In the genomic region with DNA sequence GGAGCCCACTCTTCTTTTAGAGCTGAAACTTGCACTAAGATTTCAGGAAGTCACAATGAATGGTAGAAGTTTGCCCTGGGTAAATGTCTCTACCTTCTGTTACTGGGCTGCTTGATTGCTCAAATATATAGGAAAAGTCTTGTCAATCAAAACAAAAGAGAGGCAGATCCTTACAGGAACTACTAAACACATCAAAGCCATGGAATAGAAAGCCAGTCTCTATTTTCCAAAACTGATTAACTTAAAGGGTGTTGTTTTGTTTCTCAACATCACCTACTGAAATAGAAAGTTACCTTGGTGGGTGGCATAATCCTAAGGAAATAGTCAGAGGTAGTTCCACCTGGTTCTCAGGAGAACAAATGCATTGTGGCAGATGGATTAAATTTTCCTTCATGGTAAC, we compare ENCODE assay signal across 32 cellular contexts. TPM values are rescaled to one million over a fixed set of nuclear protein-coding genes. Genes with fewer than 3 reads are reported as not detected.
"Had no signal": no experiment of that assay in that cellular context is flagged by ENCODE, and none has a peak within 500 bp of the region (broad histone marks: within the 10 kb centered on the region; RNA-seq: fewer than 3 reads in every experiment).

A gene with protein sequence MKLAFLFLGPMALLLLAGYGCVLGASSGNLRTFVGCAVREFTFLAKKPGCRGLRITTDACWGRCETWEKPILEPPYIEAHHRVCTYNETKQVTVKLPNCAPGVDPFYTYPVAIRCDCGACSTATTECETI (minus strand): TSS at position 101 of the 400 bp plus-strand sequence. CDS start 1,086 bp downstream, outside the sequence.

- H3K4me3 Mint-ChIP-seq: stimulated activated effector memory CD8-positive, alpha-beta T cell treated with anti-CD3 and anti-CD28 coated beads, Interleukin-12 subunit alpha, Interleukin-12 subunit beta, amount 100 ng/mL, for 72 hours; stimulated activated memory B cell treated with anti-CD40 and anti-IgM and Interleukin-4, amounts not matched to agents 10 μg/mL and 1 μg/mL and 100 μg/mL, for 72 hours; stimulated activated naive B cell treated with anti-CD40 and anti-IgM and Interleukin-4, amounts not matched to agents 10 μg/mL and 1 μg/mL and 100 μg/mL, for 72 hours; stimulated activated naive CD8-positive, alpha-beta T cell treated with anti-CD3 and anti-CD28 coated beads, Interleukin-15, amount 100 ng/mL, for 72 hours; stimulated activated naive CD8-positive, alpha-beta T cell treated with anti-CD3 and anti-CD28 coated beads, Interleukin-15, Interleukin-2, amounts not matched to agents 100 ng/mL and 50 ng/mL, for 24 hours; type B pancreatic cell had no signal

- H3K9me3 Mint-ChIP-seq: stimulated activated effector memory CD8-positive, alpha-beta T cell treated with anti-CD3 and anti-CD28 coated beads, Interleukin-12 subunit alpha, Interleukin-12 subunit beta, amount 100 ng/mL, for 72 hours; stimulated activated memory B cell treated with anti-CD40 and anti-IgM and Interleukin-4, amounts not matched to agents 10 μg/mL and 1 μg/mL and 100 μg/mL, for 72 hours; stimulated activated naive B cell treated with anti-CD40 and anti-IgM and Interleukin-4, amounts not matched to agents 10 μg/mL and 1 μg/mL and 100 μg/mL, for 72 hours; stimulated activated naive CD8-positive, alpha-beta T cell treated with anti-CD3 and anti-CD28 coated beads, Interleukin-15, amount 100 ng/mL, for 72 hours; stimulated activated naive CD8-positive, alpha-beta T cell treated with anti-CD3 and anti-CD28 coated beads, Interleukin-15, Interleukin-2, amounts not matched to agents 100 ng/mL and 50 ng/mL, for 24 hours; type B pancreatic cell had no signal

- H3K27me3 ChIP-seq: stomach, testis, thyroid gland, tibial artery, tibial nerve, transverse colon, upper lobe of left lung, upper lobe of right lung, uterus, vagina had no signal

- H3K36me3 Mint-ChIP-seq: stimulated activated effector memory CD8-positive, alpha-beta T cell treated with anti-CD3 and anti-CD28 coated beads, Interleukin-12 subunit alpha, Interleukin-12 subunit beta, amount 100 ng/mL, for 72 hours; stimulated activated memory B cell treated with anti-CD40 and anti-IgM and Interleukin-4, amounts not matched to agents 10 μg/mL and 1 μg/mL and 100 μg/mL, for 72 hours; stimulated activated naive B cell treated with anti-CD40 and anti-IgM and Interleukin-4, amounts not matched to agents 10 μg/mL and 1 μg/mL and 100 μg/mL, for 72 hours; type B pancreatic cell had no signal

- H3K27me3 Mint-ChIP-seq: type B pancreatic cell had no signal

- H3K27ac ChIP-seq: stomach, suprapubic skin, testis, thoracic aorta, thyroid gland, tibial artery, tibial nerve, transverse colon, upper lobe of left lung, upper lobe of right lung, uterus, vagina had no signal

- H3K4me1 Mint-ChIP-seq: stimulated activated effector memory CD8-positive, alpha-beta T cell treated with anti-CD3 and anti-CD28 coated beads, Interleukin-12 subunit alpha, Interleukin-12 subunit beta, amount 100 ng/mL, for 72 hours; stimulated activated memory B cell treated with anti-CD40 and anti-IgM and Interleukin-4, amounts not matched to agents 10 μg/mL and 1 μg/mL and 100 μg/mL, for 72 hours; stimulated activated naive B cell treated with anti-CD40 and anti-IgM and Interleukin-4, amounts not matched to agents 10 μg/mL and 1 μg/mL and 100 μg/mL, for 72 hours; stimulated activated naive CD8-positive, alpha-beta T cell treated with anti-CD3 and anti-CD28 coated beads, Interleukin-15, amount 100 ng/mL, for 72 hours had no signal

- H3K4me1 ChIP-seq: stomach, suprapubic skin, testis, thyroid gland, tibial artery, tibial nerve, transverse colon, upper lobe of left lung, upper lobe of right lung, uterus, vagina had no signal

- ATAC-seq: stimulated activated effector memory CD8-positive, alpha-beta T cell treated with anti-CD3 and anti-CD28 coated beads, Interleukin-12 subunit alpha, Interleukin-12 subunit beta, amount 100 ng/mL, for 72 hours; stimulated activated memory B cell treated with anti-CD40 and anti-IgM and Interleukin-4, amounts not matched to agents 10 μg/mL and 1 μg/mL and 100 μg/mL, for 72 hours; stimulated activated naive B cell treated with anti-CD40 and anti-IgM and Interleukin-4, amounts not matched to agents 10 μg/mL and 1 μg/mL and 100 μg/mL, for 72 hours; stimulated activated naive CD8-positive, alpha-beta T cell treated with anti-CD3 and anti-CD28 coated beads, Interleukin-15, amount 100 ng/mL, for 72 hours; stimulated activated naive CD8-positive, alpha-beta T cell treated with anti-CD3 and anti-CD28 coated beads, Interleukin-15, Interleukin-2, amounts not matched to agents 100 U/mL and 50 U/mL, for 24 hours; upper lobe of right lung had no signal

- H3K36me3 ChIP-seq: stomach, suprapubic skin, thoracic aorta, thyroid gland, tibial artery, tibial nerve, transverse colon, upper lobe of left lung, upper lobe of right lung, uterus, vagina had no signal

- DNase-seq: stimulated activated CD4-positive, alpha-beta T cell treated with anti-CD3 and anti-CD28 coated beads, Interleukin-2, amount 100 ng/mL, for 48 hours; stimulated activated CD4-positive, alpha-beta T cell treated with anti-CD3 and anti-CD28 coated beads, Interleukin-4, amount 100 ng/mL, for 1 hour; stimulated activated CD4-positive, alpha-beta T cell treated with anti-CD3 and anti-CD28 coated beads, Interleukin-4, amount 100 ng/mL, for 24 hours; stimulated activated CD4-positive, alpha-beta T cell treated with anti-CD3 and anti-CD28 coated beads, Interleukin-4, amount 100 ng/mL, for 4 hours; stimulated activated CD8-positive, alpha-beta memory T cell treated with anti-CD3 and anti-CD28 coated beads, Interleukin-4, amount 100 ng/mL, for 48 hours; stimulated activated naive B cell treated with anti-CD40 and anti-IgM and Interleukin-4, amounts not matched to agents 10 μg/mL and 1 μg/mL and 100 μg/mL, for 72 hours; stimulated activated naive CD4-positive, alpha-beta T cell; stimulated activated naive CD4-positive, alpha-beta T cell treated with Interleukin-2 at 50 U/mL for 16 hours; stimulated activated naive CD8-positive, alpha-beta T cell treated with anti-CD3 and anti-CD28 coated beads, Interleukin-15, amount 100 ng/mL, for 72 hours; stimulated activated naive CD8-positive, alpha-beta T cell treated with anti-CD3 and anti-CD28 coated beads, Interleukin-15, Interleukin-2, amounts not matched to agents 100 U/mL and 50 U/mL, for 24 hours; stomach; substantia nigra; testis; thyroid gland; tibial artery; transverse colon; trophoblast cell; upper lobe of left lung; upper lobe of right lung; uterus had no signal

- H3K4me3 ChIP-seq: stomach, suprapubic skin, testis, thoracic aorta, thyroid gland, tibial artery, tibial nerve, transverse colon, upper lobe of left lung, upper lobe of right lung, uterus, vagina had no signal

- H3K9me3 ChIP-seq: stomach, suprapubic skin, testis, thoracic aorta, thyroid gland, tibial artery, tibial nerve, transverse colon, upper lobe of left lung, upper lobe of right lung, uterus, vagina had no signal

- H3K27ac Mint-ChIP-seq: stimulated activated effector memory CD8-positive, alpha-beta T cell treated with anti-CD3 and anti-CD28 coated beads, Interleukin-12 subunit alpha, Interleukin-12 subunit beta, amount 100 ng/mL, for 72 hours; stimulated activated memory B cell treated with anti-CD40 and anti-IgM and Interleukin-4, amounts not matched to agents 10 μg/mL and 1 μg/mL and 100 μg/mL, for 72 hours; stimulated activated naive B cell treated with anti-CD40 and anti-IgM and Interleukin-4, amounts not matched to agents 10 μg/mL and 1 μg/mL and 100 μg/mL, for 72 hours; stimulated activated naive CD8-positive, alpha-beta T cell treated with anti-CD3 and anti-CD28 coated beads, Interleukin-15, amount 100 ng/mL, for 72 hours; stimulated activated naive CD8-positive, alpha-beta T cell treated with anti-CD3 and anti-CD28 coated beads, Interleukin-15, Interleukin-2, amounts not matched to agents 100 ng/mL and 50 ng/mL, for 24 hours; type B pancreatic cell had no signal

RNA-seq across cellular contexts. Expression of the gene that starts here (rescaled TPM):
- total RNA-seq: stomach, subcutaneous adipose tissue, suprapubic skin, temporal lobe, testis, thoracic aorta, thyroid gland, tibial nerve, transverse colon, upper lobe of left lung, upper lobe of right lung, ureter, urinary bladder, uterus, vagina had no signal
- polyA plus RNA-seq: stomach, urinary bladder had no signal
